In genomic region chr16:67326115-67326471, GRCh38 we compare ENCODE assay signal across 9 cellular contexts. TPM values are rescaled to one million over a fixed set of nuclear protein-coding genes. Genes with fewer than 3 reads are reported as not detected.
A peak's percentile ranks its signal among the peaks of the same experiment; 100 is the strongest.
DNase-seq lines count a peak whose midpoint lies in the region; ATAC-seq, FAIRE-seq and TF ChIP-seq lines count a peak whose summit lies in the region.
"Had no signal": no experiment of that assay in that cellular context is flagged by ENCODE, and none has a peak within 500 bp of the region (broad histone marks: within the 10 kb centered on the region; RNA-seq: fewer than 3 reads in every experiment).

No MANE protein-coding gene starts in this region.

- intact Hi-C loops in lower lobe of right lung (cut with DNase I), result no loop called here

- no peaks in the 10 kb centered on the region for H3K79me2 ChIP-seq in astrocyte (ENCODE audit: insufficient read depth, low read length)

- no peaks in the 10 kb centered on the region for H3K9me3 Mint-ChIP-seq in astrocyte (ENCODE audit: unreplicated experiment)

- peak overlapping the region; percentile 76 for H3K4me3 Mint-ChIP-seq in astrocyte (ENCODE audit: unreplicated experiment)

- H3K9ac ChIP-seq in astrocyte (ENCODE audit: low read length), result peak overlapping the region; percentile 53

- no peak for FAIRE-seq in astrocyte (lab: Jason Lieb, UNC)

- H2AFZ ChIP-seq in astrocyte (ENCODE audit: low read depth, low read length), result peak overlapping the region; percentile 34

- no peak overlapping the region for H3K27ac Mint-ChIP-seq in astrocyte (ENCODE audit: unreplicated experiment)

- H3K27me3 ChIP-seq in astrocyte (ENCODE audit: insufficient read depth, low read length) (peaks cover 31% of the 10 kb centered on the region), lower lobe of right lung (ENCODE audit: low read depth) (no peaks in the 10 kb centered on the region), thoracic aorta (replicated peaks; ENCODE audit: insufficient read depth) (no peaks in the 10 kb centered on the region)

- H4K20me1 ChIP-seq in astrocyte (ENCODE audit: insufficient read depth, low read length), result no peaks in the 10 kb centered on the region

- no peaks in the 10 kb centered on the region for H3K36me3 Mint-ChIP-seq in astrocyte (ENCODE audit: low read depth, unreplicated experiment)

- H3K36me3 ChIP-seq in astrocyte (ENCODE audit: insufficient read depth, low read length) (no peaks in the 10 kb centered on the region), lower lobe of right lung (no peaks in the 10 kb centered on the region), thoracic aorta (no peaks in the 10 kb centered on the region)

- peak; percentile 52 for DNase-seq in activated CD8-positive, alpha-beta memory T cell treated with anti-CD3 and anti-CD28 coated beads, Interleukin-2, amount 50 U/mL, for 48 hours
- DNase-seq in activated CD8-positive, alpha-beta memory T cell treated with anti-CD3 and anti-CD28 coated beads, Interleukin-2, amount 50 U/mL, for 4 hours, result no peak
- DNase-seq in astrocyte (ENCODE audit: low read depth) (no peak), lower lobe of right lung (no peak), thoracic aorta (ENCODE audit: low spot score) (no peak)
- no peak for DNase-seq in effector CD8-positive, alpha-beta T cell (lab: John Stamatoyannopoulos, UW)

- H3K27ac ChIP-seq in astrocyte (ENCODE audit: low read depth, low read length) (no peak overlapping the region), lower lobe of right lung (no peak overlapping the region), thoracic aorta (no peak overlapping the region)

- H3K4me3 ChIP-seq in astrocyte (ENCODE audit: insufficient read depth, low read depth, low read length), result peak overlapping the region; percentile 48
- H3K4me3 ChIP-seq in lower lobe of right lung, result peak overlapping the region; percentile 58
- H3K4me3 ChIP-seq in thoracic aorta, result peak overlapping the region; percentile 64

- H3K4me1 ChIP-seq in astrocyte (ENCODE audit: insufficient read depth, low read length) (no peaks in the 10 kb centered on the region), lower lobe of right lung (peaks cover 6% of the 10 kb centered on the region), thoracic aorta (ENCODE audit: control insufficient read depth in 1 of 2, low read depth in 2 of 2) (peaks cover 5 to 8% of the 10 kb centered on the region in 2 donors)

- TF ChIP-seq CTCF in astrocyte (IDR thresholded peaks at IDR 0.05; ENCODE audit: insufficient read depth, low read depth, low read length) (no peak), lower lobe of right lung (IDR thresholded peaks at IDR 0.05) (no peak), thoracic aorta (IDR thresholded peaks at IDR 0.05) (no peak)

- peaks cover 46% of the 10 kb centered on the region for H3K27me3 Mint-ChIP-seq in astrocyte (ENCODE audit: low read depth, unreplicated experiment)

- H3K4me2 ChIP-seq in astrocyte (ENCODE audit: low read length), result peak overlapping the region; percentile 81

- no peaks in the 10 kb centered on the region for H3K4me1 Mint-ChIP-seq in astrocyte (ENCODE audit: low read depth, unreplicated experiment)

- ATAC-seq in lower lobe of right lung (no peak), thoracic aorta (ENCODE audit: insufficient number of reproducible peaks, low FRiP score, low read depth) (no peak), HG03135 (IDR thresholded peaks at IDR 0.05; ENCODE audit: unreplicated experiment) (no peak), GM19397 (IDR thresholded peaks at IDR 0.05; ENCODE audit: unreplicated experiment) (no peak)
- ATAC-seq: HCT116 had no signal

- H3K9me3 ChIP-seq in astrocyte (ENCODE audit: insufficient read depth, low read depth, low read length) (no peaks in the 10 kb centered on the region), lower lobe of right lung (no peaks in the 10 kb centered on the region), thoracic aorta (no peaks in the 10 kb centered on the region)

RNA-seq across cellular contexts. Expression of gene KCTD19, which starts 0.4 kb away (rescaled TPM):
- total RNA-seq in astrocyte (not detected in 2 replicates), lower lobe of right lung (0.74 TPM), thoracic aorta (not detected)

RNA-seq across cellular contexts. Expression of gene LRRC36, which starts 0.5 kb away (rescaled TPM):
- total RNA-seq in astrocyte (not detected in 2 replicates), lower lobe of right lung (42.1 TPM), thoracic aorta (not detected)

RNA-seq across cellular contexts. Expression of gene PLEKHG4, which starts 46.8 kb away (rescaled TPM):
- 1.8 and 2.4 TPM in 2 replicates for total RNA-seq in astrocyte
- total RNA-seq in lower lobe of right lung, result 12.4 TPM
- 10 to 100 TPM in 1 of 2 donors, 1 to 10 TPM in 1; 3.1 to 15.6 TPM for total RNA-seq in thoracic aorta

Comparison
In these comparisons a context has a peak if more than half of its experiments do, and no peak if none do; other contexts are left out.
1. RNA of gene LRRC36, which starts 0.5 kb away (total RNA-seq): 42.1 TPM in lower lobe of right lung (single experiment); not detected in astrocyte and not detected in thoracic aorta; every median in the first group is over 10 times any median in the second.
2. Peak in every context shown above with its lines, with median percentiles within 50 percentile points of each other: H3K4me3 ChIP-seq.